ENCODE assay signal across 1 cellular context in the genomic region with DNA sequence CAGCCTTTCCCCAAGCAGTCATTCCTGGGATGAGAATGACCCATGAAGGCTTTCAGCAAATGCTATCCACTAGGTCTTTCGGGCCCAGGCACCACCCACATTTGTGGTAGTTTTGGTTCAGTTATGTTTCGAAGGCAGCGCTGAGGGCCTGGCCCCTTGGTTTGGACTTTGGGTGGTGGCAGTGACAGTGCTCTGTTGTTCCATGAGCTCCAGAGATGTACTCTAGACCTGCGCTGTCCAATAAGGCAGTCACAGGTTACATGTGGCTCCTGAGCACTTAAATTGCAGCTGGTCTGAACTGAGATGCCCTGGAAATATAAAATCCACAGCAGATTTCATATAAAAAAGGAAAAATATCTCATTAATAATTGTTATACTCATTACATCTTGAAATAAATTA.
TF ChIP-seq lines count a peak whose summit lies in the region.

No MANE protein-coding gene starts in this region.

TF ChIP-seq in IMR-90, 13 proteins besides CTCF, POLR2A, EP300 and RAD21:
- TF ChIP-seq MXI1 (IDR thresholded peaks at IDR 0.05; ENCODE audit: borderline replicate concordance, low read depth, low read length) (no peak), CEBPB (IDR thresholded peaks at IDR 0.05; ENCODE audit: low read depth, low read length) (no peak)
